ENCODE assay signal across 1 cellular context in the genomic region with DNA sequence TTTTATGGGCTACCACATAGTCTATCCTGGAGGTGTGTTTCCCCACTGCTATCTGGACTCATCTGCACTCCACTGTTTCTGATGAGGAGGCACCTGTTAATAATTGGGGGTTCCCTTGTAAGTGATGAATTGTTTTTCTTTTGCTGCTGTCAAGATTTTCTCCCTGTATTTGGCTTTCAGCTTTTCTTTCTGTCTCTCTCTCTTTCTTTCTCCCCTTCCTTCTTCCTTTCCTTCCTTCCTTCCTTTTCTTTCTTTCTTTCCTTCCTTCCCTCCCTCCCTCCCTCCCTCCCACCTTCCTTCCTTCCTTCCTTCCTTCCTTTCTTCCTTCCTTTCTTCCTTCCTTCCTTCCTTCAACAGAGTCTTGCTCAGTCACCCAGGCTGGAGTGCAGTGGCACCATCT.
TF ChIP-seq lines count a peak whose summit lies in the region.

No MANE protein-coding gene starts in this region.

TF ChIP-seq in A549, 52 proteins besides CTCF, POLR2A, EP300 and RAD21:
- no peak for TF ChIP-seq NFE2L2 (conservative IDR thresholded peaks at IDR 0.05; ENCODE audit: low read length)
- TF ChIP-seq E2F6 (IDR thresholded peaks at IDR 0.05; ENCODE audit: borderline replicate concordance, low read depth) = no peak
- no peak for TF ChIP-seq RARB (CRISPR knock-in tag; IDR thresholded peaks at IDR 0.05)
- TF ChIP-seq FOXS1 (CRISPR knock-in tag; IDR thresholded peaks at IDR 0.05) = no peak
